Comparison of ENCODE assay signal across 29 cellular contexts in genomic region chr20:32741151-32741550, GRCh38. TPM values are rescaled to one million over a fixed set of nuclear protein-coding genes. Genes with fewer than 3 reads are reported as not detected.
DNase-seq lines count a peak whose midpoint lies in the region; ATAC-seq, FAIRE-seq and TF ChIP-seq lines count a peak whose summit lies in the region.
"Had no signal": no experiment of that assay in that cellular context is flagged by ENCODE, and none has a peak within 500 bp of the region (broad histone marks: within the 10 kb centered on the region; RNA-seq: fewer than 3 reads in every experiment).

No MANE protein-coding gene starts in this region.

- no peaks in the 10 kb centered on the region; a peak in 1 of 5 replicates for H3K27me3 ChIP-seq in HepG2 (ENCODE audit: control insufficient read depth in 1 of 2, insufficient read depth in 2 of 2, low read length in 2 of 2)
- no peaks in the 10 kb centered on the region for H3K27me3 ChIP-seq in right lobe of liver
- no peaks in the 10 kb centered on the region for H3K27me3 ChIP-seq in CD8-positive, alpha-beta T cell (ENCODE audit: insufficient read depth, low read length)
- H3K27me3 ChIP-seq in OCI-LY1 (ENCODE audit: insufficient read depth, low read length): no peaks in the 10 kb centered on the region
- H3K27me3 ChIP-seq in naive thymus-derived CD4-positive, alpha-beta T cell (ENCODE audit: control insufficient read depth in 2 of 2, insufficient read depth in 2 of 2, low read length in 2 of 2): no peaks in the 10 kb centered on the region
- H3K27me3 ChIP-seq: BLaER1 treated with 17β-estradiol and CSF1 and Interleukin-3, amounts not matched to agents 10 nM and 100 nM; SJCRH30 had no signal

- ATAC-seq in HepG2 (no peak), right lobe of liver (no peak)
- no peak for ATAC-seq in CD8-positive, alpha-beta T cell
- no peak for ATAC-seq in naive thymus-derived CD4-positive, alpha-beta T cell
- ATAC-seq: A549, Right ventricle myocardium inferior had no signal

- no peak for FAIRE-seq in HepG2 (lab: Jason Lieb, UNC)
- FAIRE-seq: A549, GM19239, HTR-8/SVneo had no signal

- H3K4me1 ChIP-seq in HepG2 (ENCODE audit: insufficient read depth, low read length) (peaks cover 53% of the 10 kb centered on the region), right lobe of liver (peaks cover 0 to 5% (median 0%) of the 10 kb centered on the region in 4 donors), OCI-LY1 (ENCODE audit: insufficient read depth, low read length, severe bottlenecking) (peaks cover 37% of the 10 kb centered on the region)
- H3K4me1 ChIP-seq in CD8-positive, alpha-beta T cell (ENCODE audit: insufficient read depth, low read length): peaks cover 39% of the 10 kb centered on the region
- H3K4me1 ChIP-seq in naive thymus-derived CD4-positive, alpha-beta T cell (ENCODE audit: control insufficient read depth in 2 of 2, insufficient read depth in 2 of 2, low read length in 2 of 2): peaks cover 32 to 34% of the 10 kb centered on the region in 2 donors

- H3K9ac ChIP-seq in HepG2 (ENCODE audit: insufficient read depth, low read depth, low read length) (no peak overlapping the region), OCI-LY1 (ENCODE audit: low read length) (no peak overlapping the region)
- H3K9ac ChIP-seq: BLaER1 treated with 17β-estradiol and CSF1 and Interleukin-3, amounts not matched to agents 10 nM and 100 nM; KMS-11 had no signal

- H3K9me2 ChIP-seq in OCI-LY1 (ENCODE audit: low read depth, low read length): no peaks in the 10 kb centered on the region

- H3K4me2 ChIP-seq in HepG2 (ENCODE audit: low read depth, low read length) (no peak overlapping the region), OCI-LY1 (ENCODE audit: low read length) (no peak overlapping the region)
- H3K4me2 ChIP-seq: KMS-11, PC-9 had no signal

- TF ChIP-seq POLR2A in HepG2 (IDR thresholded peaks at IDR 0.05; ENCODE audit: insufficient read depth in 1 of 2, low read depth in 2 of 2, low read length in 2 of 2): no peak
- TF ChIP-seq POLR2A in right lobe of liver (IDR thresholded peaks at IDR 0.05): no peak

- H3K79me2 ChIP-seq in HepG2 (ENCODE audit: insufficient read depth, low read length) (peaks cover 5% of the 10 kb centered on the region), OCI-LY1 (ENCODE audit: insufficient read depth, low read length) (no peaks in the 10 kb centered on the region; the same call in 1 of the 2 replicates)

- TF ChIP-seq CTCF in HepG2 (CRISPR knock-in tag; IDR thresholded peaks at IDR 0.05) (no peak), right lobe of liver (IDR thresholded peaks at IDR 0.05) (no peak), OCI-LY1 (IDR thresholded peaks at IDR 0.05; ENCODE audit: low read length) (no peak)
- no peak for TF ChIP-seq CTCF in CD8-positive, alpha-beta T cell (IDR thresholded peaks at IDR 0.05)

- BruUV-seq in HepG2 (replicated peaks; lab: Mats Ljungman, UMichigan): no TSS peak

- CTCF ChIA-PET in HepG2 (lab: Yijun Ruan, JAX; ENCODE audit: low intra/inter-chr PET ratio, low total read pairs): interaction anchor here (1.9 kb wide), 1 partner anchor 37 kb away, joined by 4 read pairs; no protein-coding TSS in a partner anchor
- CTCF ChIA-PET in CD8-positive, alpha-beta T cell (lab: Charles Lee): interaction anchor here (1.6 to 8.0 kb wide), 3 partner anchors 19 to 37 kb away, joined by 3 to 52 read pairs (median 5); no protein-coding TSS in a partner anchor
- CTCF ChIA-PET in naive thymus-derived CD4-positive, alpha-beta T cell (lab: Charles Lee): interaction anchor here (0.7 kb wide), 1 partner anchor 982 kb away, joined by 6 read pairs; no protein-coding TSS in a partner anchor

- no peaks in the 10 kb centered on the region for H4K20me1 ChIP-seq in HepG2 (ENCODE audit: insufficient read depth, low read length)
- H4K20me1 ChIP-seq in OCI-LY1 (ENCODE audit: insufficient read depth, low read length): no peaks in the 10 kb centered on the region

- H3F3A ChIP-seq in OCI-LY1 (ENCODE audit: insufficient read depth, low read length): no peaks in the 10 kb centered on the region

- no peaks in the 10 kb centered on the region for H3K27me3 Mint-ChIP-seq in CD8-positive, alpha-beta T cell (ENCODE audit: low read depth)
- no peaks in the 10 kb centered on the region for H3K27me3 Mint-ChIP-seq in naive thymus-derived CD4-positive, alpha-beta T cell

- no peak overlapping the region for H3K4me3 Mint-ChIP-seq in CD8-positive, alpha-beta T cell
- peak overlapping the region in 4 of 10 donors; percentile 19 to 100 (median 86) for H3K4me3 Mint-ChIP-seq in naive thymus-derived CD4-positive, alpha-beta T cell

- H3K36me3 ChIP-seq in HepG2 (replicated peaks in 1 of 2; ENCODE audit: control insufficient read depth in 1 of 2, insufficient read depth in 2 of 2, low read length in 2 of 2) (peaks cover 0 to 1% of the 10 kb centered on the region in 2 experiments; a peak in 1 of 5 replicates), right lobe of liver (no peaks in the 10 kb centered on the region), OCI-LY1 (ENCODE audit: insufficient read depth, low read length) (peaks cover 9% of the 10 kb centered on the region; the same call in 1 of the 2 replicates)
- H3K36me3 ChIP-seq in CD8-positive, alpha-beta T cell (ENCODE audit: insufficient read depth, low read length): no peaks in the 10 kb centered on the region
- H3K36me3 ChIP-seq in naive thymus-derived CD4-positive, alpha-beta T cell (ENCODE audit: control insufficient read depth in 2 of 3, insufficient read depth in 3 of 3, low read length in 3 of 3): no peaks in the 10 kb centered on the region
- H3K36me3 ChIP-seq: SJCRH30 had no signal

- DNase-seq in HepG2 (ENCODE audit: low spot score) (no peak), right lobe of liver (no peak), amygdala (lab: John Stamatoyannopoulos, UW) (no peak), glomerular visceral epithelial cell (ENCODE audit: extremely low spot score) (no peak)
- no peak for DNase-seq in CD8-positive, alpha-beta T cell
- no peak for DNase-seq in naive thymus-derived CD4-positive, alpha-beta T cell
- DNase-seq: AML-193; DMS153; DND-41; H9; HFFc6; IMR-90; NCI-H1048; NCI-H1417; NCI-H1694; NCI-H2029 treated with DMSO at 0.1 percent for 48 hours; NCI-H446 treated with DMSO at 0.1 percent for 48 hours; NCI-H526; NCI-H82; NK-92 treated with Interleukin-12 subunit alpha and Interleukin-12 subunit beta, amount 100 ng/mL, for 24 hours; PC-9; SJCRH30 had no signal

- H2AFZ ChIP-seq in HepG2 (ENCODE audit: low read length) (no peak overlapping the region), OCI-LY1 (ENCODE audit: low read length) (no peak overlapping the region)
- H2AFZ ChIP-seq: PC-9 had no signal

- H3K4me1 Mint-ChIP-seq in CD8-positive, alpha-beta T cell (ENCODE audit: low read depth): peaks cover 53% of the 10 kb centered on the region
- H3K4me1 Mint-ChIP-seq in naive thymus-derived CD4-positive, alpha-beta T cell: peaks cover 8 to 63% (median 55%) of the 10 kb centered on the region in 7 donors

- H3K9me3 ChIP-seq in HepG2 (ENCODE audit: low read length) (no peaks in the 10 kb centered on the region), right lobe of liver (no peaks in the 10 kb centered on the region), OCI-LY1 (ENCODE audit: low read length) (no peaks in the 10 kb centered on the region)
- H3K9me3 ChIP-seq in CD8-positive, alpha-beta T cell (ENCODE audit: low read length): no peaks in the 10 kb centered on the region
- no peaks in the 10 kb centered on the region for H3K9me3 ChIP-seq in naive thymus-derived CD4-positive, alpha-beta T cell (ENCODE audit: control insufficient read depth in 2 of 3, low read length in 3 of 3)
- H3K9me3 ChIP-seq: A549; BLaER1 treated with 17β-estradiol and CSF1 and Interleukin-3, amounts not matched to agents 10 nM and 100 nM; SJCRH30 had no signal

- TF ChIP-seq RAD21 in HepG2 (CRISPR knock-in tag; IDR thresholded peaks at IDR 0.05): no peak

- 90% methylated on average over 5 of the region's 5 CpGs for WGBS in HepG2 (ENCODE audit: low lambda C conversion rate)
- WGBS in right lobe of liver (ENCODE audit: insufficient coverage, low coverage, low lambda C conversion rate, missing lambda C conversion rate): no CpG with 5 or more reads among the region's 5 CpGs

- TF ChIP-seq EP300 in HepG2 (IDR thresholded peaks at IDR 0.05; ENCODE audit: low read depth in 2 of 2, low read length in 2 of 2) (no peak), HepG2 (CRISPR knock-in tag; IDR thresholded peaks at IDR 0.05; ENCODE audit: borderline replicate concordance) (no peak)

- H3K27ac ChIP-seq in HepG2 (ENCODE audit: extremely low read length, insufficient read depth, low read length) (no peak overlapping the region), right lobe of liver (no peak overlapping the region), OCI-LY1 (ENCODE audit: low read depth, low read length, poor library complexity, severe bottlenecking) (peak overlapping the region; percentile 92)
- no peak overlapping the region for H3K27ac ChIP-seq in CD8-positive, alpha-beta T cell (ENCODE audit: low read depth, low read length)
- H3K27ac ChIP-seq in naive thymus-derived CD4-positive, alpha-beta T cell (ENCODE audit: low read depth, low read length): peak overlapping the region; percentile 86
- H3K27ac ChIP-seq: BLaER1 treated with 17β-estradiol and CSF1 and Interleukin-3, amounts not matched to agents 10 nM and 100 nM; KMS-11; PC-9; SJCRH30 had no signal

- H3K27ac Mint-ChIP-seq in CD8-positive, alpha-beta T cell: peak overlapping the region; percentile 49
- H3K27ac Mint-ChIP-seq in naive thymus-derived CD4-positive, alpha-beta T cell: peak overlapping the region in 7 of 9 donors; percentile 29 to 98 (median 94)
- H3K27ac Mint-ChIP-seq: H9, HFFc6 had no signal

- H3K4me3 ChIP-seq in HepG2 (replicated peaks in 1 of 3; ENCODE audit: insufficient read depth in 1 of 3, low read depth in 2 of 3, low read length in 3 of 3): no peak overlapping the region
- no peak overlapping the region for H3K4me3 ChIP-seq in right lobe of liver
- H3K4me3 ChIP-seq in CD8-positive, alpha-beta T cell (ENCODE audit: low read depth, low read length): no peak overlapping the region
- no peak overlapping the region for H3K4me3 ChIP-seq in OCI-LY1 (ENCODE audit: low read depth, low read length, poor library complexity, severe bottlenecking)
- no peak overlapping the region for H3K4me3 ChIP-seq in naive thymus-derived CD4-positive, alpha-beta T cell (ENCODE audit: low read length)
- H3K4me3 ChIP-seq: A549; BLaER1 treated with 17β-estradiol and CSF1 and Interleukin-3, amounts not matched to agents 10 nM and 100 nM; PC-9; SJCRH30 had no signal

- peaks cover 6% of the 10 kb centered on the region for H3K36me3 Mint-ChIP-seq in CD8-positive, alpha-beta T cell
- H3K36me3 Mint-ChIP-seq in naive thymus-derived CD4-positive, alpha-beta T cell: peaks cover 0 to 10% (median 0%) of the 10 kb centered on the region in 5 donors

- no peaks in the 10 kb centered on the region for H3K9me3 Mint-ChIP-seq in CD8-positive, alpha-beta T cell
- no peaks in the 10 kb centered on the region for H3K9me3 Mint-ChIP-seq in naive thymus-derived CD4-positive, alpha-beta T cell
- H3K9me3 Mint-ChIP-seq: H9, HFFc6 had no signal

- in situ Hi-C loops in HepG2 (cut with HindIII; ENCODE audit: extremely low pct_ligation_motif_present, low pct_unique_long_range_greater_than_20kb): no loop called here

- intact Hi-C loops in HepG2 (cut with micrococcal nuclease; ENCODE audit: unreplicated experiment) (loop anchor here (5.0 kb wide), 1 partner anchor 36 kb away; no protein-coding TSS in a partner anchor), right lobe of liver (cut with DNase I) (no loop called here)
- intact Hi-C loops in CD8-positive, alpha-beta T cell (cut with DNase I, micrococcal nuclease): loop anchor here in 1 of 2 experiments (5.0 kb wide), 2 partner anchors 36 to 69 kb away; partner anchors contain the start of gene C20orf203
- intact Hi-C loops in naive thymus-derived CD4-positive, alpha-beta T cell (cut with micrococcal nuclease): loop anchor here (5.0 kb wide), 3 partner anchors 36 to 204 kb away; no protein-coding TSS in a partner anchor

- POLR2A ChIA-PET in HepG2 (lab: Yijun Ruan, JAX): interaction anchor here (1.5 to 3.0 kb wide), 3 partner anchors 10 to 60 kb away, joined by 3 to 12 read pairs (median 4); no protein-coding TSS in a partner anchor
- POLR2A ChIA-PET in CD8-positive, alpha-beta T cell (lab: Charles Lee): no interaction called here
- POLR2A ChIA-PET in naive thymus-derived CD4-positive, alpha-beta T cell (lab: Charles Lee): no interaction called here

RNA-seq across cellular contexts. Expression of gene COMMD7, which starts 2.1 kb away (rescaled TPM):
- total RNA-seq in HepG2 (2016; rRNA removed; fragmentation: Illumina TruSeq; extraction: Trizol) (42.1 and 50.7 TPM in 2 replicates), right lobe of liver (10 to 100 TPM; 15.2 to 21.3 (median 18.6) TPM)
- 43.5 and 46.2 TPM in 2 replicates for total RNA-seq in HepG2 (2016; cell fraction: cytosol; rRNA removed; fragmentation: Illumina TruSeq; extraction: Trizol; ENCODE audit: low read depth)
- total RNA-seq in HepG2 (2016; cell fraction: insoluble cytoplasmic fraction; rRNA removed; fragmentation: Illumina TruSeq; extraction: Trizol): 45.7 and 51.2 TPM in 2 replicates
- total RNA-seq in HepG2 (2016; cell fraction: membrane; rRNA removed; fragmentation: Illumina TruSeq; extraction: Trizol): 61.6 and 66.4 TPM in 2 replicates
- total RNA-seq in HepG2 (2016; cell fraction: nucleus; rRNA removed; fragmentation: Illumina TruSeq; extraction: Trizol): 18.5 and 21.3 TPM in 2 replicates
- 53.3 and 57.6 TPM in 2 replicates for polyA plus RNA-seq in HepG2 (2011; rRNA removed)
- 43.6 and 53.1 TPM in 2 replicates for polyA plus RNA-seq in HepG2 (2011; cell fraction: cytosol; rRNA removed)
- 25.7 and 36.0 TPM in 2 replicates for polyA plus RNA-seq in HepG2 (2011; cell fraction: nucleus; rRNA removed)
- 41.4 and 42.8 TPM in 2 replicates for polyA plus RNA-seq in HepG2 (2012)
- polyA plus RNA-seq in HepG2 (2016; cell fraction: cytosol; fragmentation: Illumina TruSeq; extraction: Trizol; ENCODE audit: low read depth): 58.9 and 74.1 TPM in 2 replicates
- polyA plus RNA-seq in HepG2 (2016; cell fraction: insoluble cytoplasmic fraction; fragmentation: Illumina TruSeq; extraction: Trizol; ENCODE audit: low read depth): 70.1 and 77.5 TPM in 2 replicates
- 74.5 and 89.5 TPM in 2 replicates for polyA plus RNA-seq in HepG2 (2016; cell fraction: membrane; fragmentation: Illumina TruSeq; extraction: Trizol; ENCODE audit: low read depth)
- 54.8 and 59.1 TPM in 2 replicates for polyA plus RNA-seq in HepG2 (2016; cell fraction: nucleus; fragmentation: Illumina TruSeq; extraction: Trizol; ENCODE audit: insufficient read depth, low read depth)
- polyA minus RNA-seq in HepG2 (2011; rRNA and poly(A)+ RNA removed; ENCODE audit: low replicate concordance): 21.5 and 39.2 TPM in 2 replicates
- polyA minus RNA-seq in HepG2 (2011; cell fraction: cytosol; rRNA and poly(A)+ RNA removed): 16.5 and 16.9 TPM in 2 replicates
- polyA minus RNA-seq in HepG2 (2011; cell fraction: nucleus; rRNA and poly(A)+ RNA removed): 9.7 and 13.8 TPM in 2 replicates
- total RNA-seq in CD8-positive, alpha-beta T cell: 10 to 100 TPM; 25.5 to 26.7 TPM
- 10 to 100 TPM; 31.5 to 66.3 (median 40.3) TPM for total RNA-seq in naive thymus-derived CD4-positive, alpha-beta T cell
- polyA plus RNA-seq in naive thymus-derived CD4-positive, alpha-beta T cell: 100 to 1,000 TPM; 141 TPM

RNA-seq across cellular contexts. Expression of gene DNMT3B, which starts 21.0 kb away (rescaled TPM):
- total RNA-seq in HepG2 (2016; rRNA removed; fragmentation: Illumina TruSeq; extraction: Trizol) (13.2 and 13.9 TPM in 2 replicates), right lobe of liver (under 1 TPM; 0.43 to 0.88 (median 0.65) TPM)
- 4.8 and 5.6 TPM in 2 replicates for total RNA-seq in HepG2 (2016; cell fraction: cytosol; rRNA removed; fragmentation: Illumina TruSeq; extraction: Trizol; ENCODE audit: low read depth)
- total RNA-seq in HepG2 (2016; cell fraction: insoluble cytoplasmic fraction; rRNA removed; fragmentation: Illumina TruSeq; extraction: Trizol): 12.3 and 14.0 TPM in 2 replicates
- 7.7 TPM in 2 replicates for total RNA-seq in HepG2 (2016; cell fraction: membrane; rRNA removed; fragmentation: Illumina TruSeq; extraction: Trizol)
- total RNA-seq in HepG2 (2016; cell fraction: nucleus; rRNA removed; fragmentation: Illumina TruSeq; extraction: Trizol): 11.8 and 13.9 TPM in 2 replicates
- polyA plus RNA-seq in HepG2 (2011; rRNA removed): 3.8 and 4.5 TPM in 2 replicates
- 2.1 and 2.3 TPM in 2 replicates for polyA plus RNA-seq in HepG2 (2011; cell fraction: cytosol; rRNA removed)
- polyA plus RNA-seq in HepG2 (2011; cell fraction: nucleus; rRNA removed): 9.9 and 12.6 TPM in 2 replicates
- polyA plus RNA-seq in HepG2 (2012): 2.3 and 4.4 TPM in 2 replicates
- 0.97 and 1.1 TPM in 2 replicates for polyA plus RNA-seq in HepG2 (2016; cell fraction: cytosol; fragmentation: Illumina TruSeq; extraction: Trizol; ENCODE audit: low read depth)
- polyA plus RNA-seq in HepG2 (2016; cell fraction: insoluble cytoplasmic fraction; fragmentation: Illumina TruSeq; extraction: Trizol; ENCODE audit: low read depth): 12.3 and 14.5 TPM in 2 replicates
- 3.8 and 4.4 TPM in 2 replicates for polyA plus RNA-seq in HepG2 (2016; cell fraction: membrane; fragmentation: Illumina TruSeq; extraction: Trizol; ENCODE audit: low read depth)
- 27.6 and 29.8 TPM in 2 replicates for polyA plus RNA-seq in HepG2 (2016; cell fraction: nucleus; fragmentation: Illumina TruSeq; extraction: Trizol; ENCODE audit: insufficient read depth, low read depth)
- polyA minus RNA-seq in HepG2 (2011; rRNA and poly(A)+ RNA removed; ENCODE audit: low replicate concordance): 4.9 and 9.1 TPM in 2 replicates
- polyA minus RNA-seq in HepG2 (2011; cell fraction: cytosol; rRNA and poly(A)+ RNA removed): 1.8 and 2.3 TPM in 2 replicates
- 2.6 and 3.0 TPM in 2 replicates for polyA minus RNA-seq in HepG2 (2011; cell fraction: nucleus; rRNA and poly(A)+ RNA removed)
- under 1 TPM; 0.30 to 0.36 TPM for total RNA-seq in CD8-positive, alpha-beta T cell
- total RNA-seq in naive thymus-derived CD4-positive, alpha-beta T cell: 1 to 10 TPM in 1 of 5 experiments, under 1 TPM in 4; 0.32 to 2.5 (median 0.66) TPM
- under 1 TPM; 0.33 to 0.72 TPM for polyA plus RNA-seq in naive thymus-derived CD4-positive, alpha-beta T cell

Comparison
In these comparisons a context has a peak if more than half of its experiments do, and no peak if none do; other contexts are left out.
1. intact Hi-C loops: an anchor here in HepG2 (5.0 kb wide) and naive thymus-derived CD4-positive, alpha-beta T cell (5.0 kb wide); none called in right lobe of liver.
2. H3K27ac ChIP-seq: peak in OCI-LY1 (single experiment) and naive thymus-derived CD4-positive, alpha-beta T cell (single experiment); none in HepG2 (single experiment), right lobe of liver (0 of 3) and CD8-positive, alpha-beta T cell (single experiment).